In the genomic region with DNA sequence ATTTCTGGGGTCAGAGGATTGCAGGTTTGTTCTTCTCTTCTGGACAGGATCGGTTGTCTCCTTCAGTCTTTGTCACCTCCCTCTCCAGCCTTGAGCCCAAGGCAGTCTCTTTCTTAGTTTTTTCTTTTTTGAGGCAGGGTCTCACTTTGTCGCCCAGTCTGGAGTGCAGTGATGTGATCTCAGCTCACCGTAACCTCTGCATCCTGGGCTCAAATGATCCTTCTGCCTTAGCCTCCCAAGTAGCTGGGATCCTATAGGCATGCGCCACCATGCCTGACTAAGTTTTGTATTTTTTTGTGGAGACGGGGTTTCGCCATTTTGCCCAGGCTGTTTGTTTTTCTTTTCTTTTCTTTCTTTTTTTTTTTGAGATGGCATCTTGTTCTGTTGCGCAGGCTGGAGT, we compare ENCODE assay signal across 2 cellular contexts.
TF ChIP-seq lines count a peak whose summit lies in the region.

No MANE protein-coding gene starts in this region.

TF ChIP-seq in WTC11, 78 proteins besides CTCF, POLR2A, EP300 and RAD21:
- TF ChIP-seq JUN (CRISPR knock-in tag; IDR thresholded peaks at IDR 0.05): no peak
- TF ChIP-seq ZNF512 (CRISPR knock-in tag; IDR thresholded peaks at IDR 0.05; ENCODE audit: borderline replicate concordance): no peak
- TF ChIP-seq ZNF121 (CRISPR knock-in tag; IDR thresholded peaks at IDR 0.05): peak; percentile 83
- no peak for TF ChIP-seq CREM (CRISPR knock-in tag; IDR thresholded peaks at IDR 0.05)
- no peak for TF ChIP-seq ZNF671 (CRISPR knock-in tag; IDR thresholded peaks at IDR 0.05)
- no peak for TF ChIP-seq GABPB1 (CRISPR knock-in tag; IDR thresholded peaks at IDR 0.05)
- no peak for TF ChIP-seq STAT6 (CRISPR knock-in tag; conservative IDR thresholded peaks at IDR 0.05; ENCODE audit: low read depth)

TF ChIP-seq in endothelial cell of umbilical vein, 7 proteins besides CTCF, POLR2A, EP300 and RAD21:
- no peak for TF ChIP-seq GATA2 (IDR thresholded peaks at IDR 0.05; ENCODE audit: insufficient read depth, insufficient read length, low read depth, low read length)
- TF ChIP-seq POLR2AphosphoS5 (IDR thresholded peaks at IDR 0.05; ENCODE audit: insufficient read depth, low read depth, low read length): no peak
- no peak for TF ChIP-seq MYC (IDR thresholded peaks at IDR 0.05; ENCODE audit: low read depth, low read length)
- no peak for TF ChIP-seq EZH2 (IDR thresholded peaks at IDR 0.05; ENCODE audit: borderline replicate concordance, low read depth, low read length, severe bottlenecking)
- TF ChIP-seq FOS (IDR thresholded peaks at IDR 0.05; ENCODE audit: borderline replicate concordance, insufficient read depth, low read length): no peak
- TF ChIP-seq JUN (IDR thresholded peaks at IDR 0.05; ENCODE audit: borderline replicate concordance, insufficient read depth, insufficient read length, low read depth): no peak
- TF ChIP-seq, protein P1, sequence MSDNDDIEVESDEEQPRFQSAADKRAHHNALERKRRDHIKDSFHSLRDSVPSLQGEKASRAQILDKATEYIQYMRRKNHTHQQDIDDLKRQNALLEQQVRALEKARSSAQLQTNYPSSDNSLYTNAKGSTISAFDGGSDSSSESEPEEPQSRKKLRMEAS (IDR thresholded peaks at IDR 0.05; ENCODE audit: insufficient read depth, insufficient read length): no peak
